Comparison of ENCODE assay signal across 8 cellular contexts in the genomic region with DNA sequence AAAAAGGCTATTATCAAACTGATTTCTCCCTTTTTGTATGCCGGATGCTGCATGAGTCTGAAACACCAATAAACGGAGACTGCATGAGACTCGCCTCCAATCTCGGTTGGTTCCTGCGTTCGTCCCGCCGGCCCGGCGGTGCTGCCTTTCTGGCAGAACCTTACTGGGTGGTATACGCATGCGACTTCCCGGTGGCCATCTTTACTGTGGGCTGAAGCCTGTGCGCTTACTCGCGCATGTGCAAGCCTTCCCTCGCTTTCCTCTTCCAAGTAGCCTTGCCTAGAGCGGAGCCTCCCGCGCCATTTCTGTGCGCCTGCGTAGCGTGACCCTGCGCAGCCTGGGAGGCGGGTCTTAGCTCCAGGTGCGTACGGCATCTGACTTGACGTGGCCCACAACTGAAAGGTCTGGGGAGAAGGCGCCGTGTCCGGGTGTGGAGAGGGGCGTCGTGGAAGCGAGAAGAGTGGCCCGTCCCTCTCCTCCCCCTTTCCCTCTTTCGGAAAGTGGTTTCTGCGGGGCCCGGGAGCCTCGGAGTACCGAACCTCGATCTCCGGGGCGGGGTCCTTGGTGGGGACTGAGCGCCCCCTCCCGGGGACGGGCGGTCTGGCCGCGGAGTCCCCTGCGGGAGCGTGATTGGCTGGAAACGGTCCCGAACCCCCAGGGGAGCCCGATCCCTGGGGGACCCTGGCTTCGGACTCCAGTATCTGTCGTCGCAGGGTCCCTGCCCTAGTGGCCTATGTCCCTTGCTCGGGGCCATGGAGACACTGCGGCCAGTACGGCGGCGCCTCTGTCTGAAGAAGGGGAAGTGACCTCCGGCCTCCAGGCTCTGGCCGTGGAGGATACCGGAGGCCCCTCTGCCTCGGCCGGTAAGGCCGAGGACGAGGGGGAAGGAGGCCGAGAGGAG. TPM values are rescaled to one million over a fixed set of nuclear protein-coding genes. Genes with fewer than 3 reads are reported as not detected.
A peak's percentile ranks its signal among the peaks of the same experiment; 100 is the strongest.
DNase-seq lines count a peak whose midpoint lies in the region; ATAC-seq and TF ChIP-seq lines count a peak whose summit lies in the region.

Gene PAGR1 (plus strand): TSS at position 360 of the 901 bp plus-strand sequence. CDS start 374 bp downstream, at position 734.

- CTCF ChIA-PET in mammary epithelial cell (lab: Charles Lee; ENCODE audit: low non-redundant PET), result interaction anchor here (0.6 to 1.0 kb wide), 6 partner anchors 8 to 203 kb away, joined by 3 to 8 read pairs (median 4); no protein-coding TSS in a partner anchor

- H3K79me2 ChIP-seq in mammary epithelial cell (ENCODE audit: insufficient read depth, low read length) (peaks cover 46% of the 10 kb centered on the region), smooth muscle cell (ENCODE audit: low read depth) (peaks cover 49% of the 10 kb centered on the region)

- H2AFZ ChIP-seq in mammary epithelial cell (ENCODE audit: low read depth, low read length) (peak within 1 kb of the TSS; percentile 83), smooth muscle cell (ENCODE audit: low read depth) (peak within 1 kb of the TSS; percentile 60)

- H3K4me3 ChIP-seq in mammary epithelial cell (replicated peaks in 1 of 3; ENCODE audit: insufficient read depth in 1 of 3, low read depth in 2 of 3, low read length in 3 of 3), result peak within 1 kb of the TSS; percentile 67 to 81 (median 69)
- H3K4me3 ChIP-seq in smooth muscle cell, result peak within 1 kb of the TSS; percentile 74

- dilution Hi-C loops in mammary epithelial cell (cut with HindIII; ENCODE audit: low sequenced_read_pairs), result no loop called here

- intact Hi-C loops in mammary epithelial cell (cut with micrococcal nuclease), result loop anchor here (1.0 kb wide), 1 partner anchor 116 kb away; no protein-coding TSS in a partner anchor

- H3K9ac ChIP-seq in mammary epithelial cell (ENCODE audit: insufficient read depth, low read length) (peak within 1 kb of the TSS; percentile 78), smooth muscle cell (ENCODE audit: low read depth) (peak within 1 kb of the TSS; percentile 56)

- BruUV-seq in mammary epithelial cell (replicated peaks; lab: Mats Ljungman, UMichigan), result TSS peak; percentile 47

- peak within 1 kb of the TSS; percentile 85 for H3K4me2 ChIP-seq in mammary epithelial cell (ENCODE audit: insufficient read depth, low read depth, low read length)
- H3K4me2 ChIP-seq in smooth muscle cell, result peak within 1 kb of the TSS; percentile 90

- H3K36me3 ChIP-seq in mammary epithelial cell (ENCODE audit: insufficient read depth, low read length), result peaks cover 3% of the 10 kb centered on the region
- H3K36me3 ChIP-seq in smooth muscle cell (ENCODE audit: low read depth), result no peaks in the 10 kb centered on the region

- peaks cover 17% of the 10 kb centered on the region for H3F3A ChIP-seq in smooth muscle cell (ENCODE audit: low read depth)

- H3K4me1 ChIP-seq in mammary epithelial cell (ENCODE audit: insufficient read depth, low read length) (peaks cover 37% of the 10 kb centered on the region), smooth muscle cell (ENCODE audit: low read depth) (peaks cover 29% of the 10 kb centered on the region)

- ATAC-seq in GM18867 (IDR thresholded peaks at IDR 0.05; ENCODE audit: unreplicated experiment) (peak; percentile 58), HG03108 (IDR thresholded peaks at IDR 0.05; ENCODE audit: unreplicated experiment) (peak; percentile 38)

- H3K9me3 ChIP-seq in mammary epithelial cell (replicated peaks; ENCODE audit: insufficient read depth, low read length), result no peaks in the 10 kb centered on the region
- H3K9me3 ChIP-seq in smooth muscle cell (replicated peaks; ENCODE audit: low read depth), result no peaks in the 10 kb centered on the region

- TF ChIP-seq CTCF in VCaP (conservative IDR thresholded peaks at IDR 0.05) (peak; percentile 85), mammary epithelial cell (conservative IDR thresholded peaks at IDR 0.05 in 1 of 2, IDR thresholded peaks at IDR 0.05 in 1 of 2; ENCODE audit: extremely low read depth in 1 of 2, insufficient read depth in 1 of 2, low read depth in 1 of 2, low read length in 2 of 2) (peak; percentile 64 to 96), smooth muscle cell (IDR thresholded peaks at IDR 0.05; ENCODE audit: borderline replicate concordance, insufficient read depth, poor library complexity, severe bottlenecking) (peak; percentile 80)

- H3K27me3 ChIP-seq in mammary epithelial cell (ENCODE audit: insufficient read depth, low read length) (no peaks in the 10 kb centered on the region), smooth muscle cell (ENCODE audit: low read depth) (no peaks in the 10 kb centered on the region)

- 3% methylated on average over 48 of the region's 70 CpGs for WGBS in mammary epithelial cell (ENCODE audit: low coverage, missing lambda C conversion rate)
- WGBS in smooth muscle cell (ENCODE audit: low lambda C conversion rate), result 1% methylated on average over 68 of the region's 70 CpGs

- DNase-seq in ACHN (peak; percentile 100), NCI-H2196 (lab: John Stamatoyannopoulos, UW; ENCODE audit: unreplicated experiment) (peak; percentile 99), mammary epithelial cell (peak; percentile 99), iPS-NIHi11 (ENCODE audit: low spot score) (peak; percentile 89), smooth muscle cell (lab: John Stamatoyannopoulos, UW; ENCODE audit: unreplicated experiment) (peak; percentile 96)

- peak within 1 kb of the TSS; percentile 92 for H3K27ac ChIP-seq in VCaP
- H3K27ac ChIP-seq in mammary epithelial cell (ENCODE audit: insufficient read depth, low read depth, low read length), result peak within 1 kb of the TSS; percentile 70
- H3K27ac ChIP-seq in smooth muscle cell (ENCODE audit: low read depth), result peak within 1 kb of the TSS; percentile 78

- in situ Hi-C loops in ACHN (cut with HindIII; ENCODE audit: low pct_ligation_motif_present, low pct_unique_long_range_greater_than_20kb, low sequenced_read_pairs), result no loop called here
- in situ Hi-C loops in mammary epithelial cell (cut with MboI; ENCODE audit: low sequenced_read_pairs in 2 of 2), result loop anchor here in 1 of 2 donors (25.0 kb wide), 1 partner anchor 196 kb away; the partner anchor contains the start of genes C16orf92 and DOC2A

- H4K20me1 ChIP-seq in mammary epithelial cell (ENCODE audit: insufficient read depth, low read length), result no peaks in the 10 kb centered on the region
- no peaks in the 10 kb centered on the region for H4K20me1 ChIP-seq in smooth muscle cell (ENCODE audit: low read depth)

RNA-seq across cellular contexts. Expression of gene PAGR1, which starts in this region (rescaled TPM):
- total RNA-seq in mammary epithelial cell (10 to 100 TPM; 13.7 to 24.9 TPM), smooth muscle cell (15.6 and 21.1 TPM in 2 replicates)
- polyA plus RNA-seq in mammary epithelial cell (25.1 TPM), smooth muscle cell (34.5 and 44.8 TPM in 2 replicates)
- polyA minus RNA-seq in mammary epithelial cell, result 18.4 TPM

Comparison
In these comparisons a context has a peak if more than half of its experiments do, and no peak if none do; other contexts are left out.
1. Peak in every context shown above with its lines: DNase-seq, ATAC-seq, H3K4me3 ChIP-seq and H3K27ac ChIP-seq.